1 cellular context compared by ENCODE assay signal in the genomic region with DNA sequence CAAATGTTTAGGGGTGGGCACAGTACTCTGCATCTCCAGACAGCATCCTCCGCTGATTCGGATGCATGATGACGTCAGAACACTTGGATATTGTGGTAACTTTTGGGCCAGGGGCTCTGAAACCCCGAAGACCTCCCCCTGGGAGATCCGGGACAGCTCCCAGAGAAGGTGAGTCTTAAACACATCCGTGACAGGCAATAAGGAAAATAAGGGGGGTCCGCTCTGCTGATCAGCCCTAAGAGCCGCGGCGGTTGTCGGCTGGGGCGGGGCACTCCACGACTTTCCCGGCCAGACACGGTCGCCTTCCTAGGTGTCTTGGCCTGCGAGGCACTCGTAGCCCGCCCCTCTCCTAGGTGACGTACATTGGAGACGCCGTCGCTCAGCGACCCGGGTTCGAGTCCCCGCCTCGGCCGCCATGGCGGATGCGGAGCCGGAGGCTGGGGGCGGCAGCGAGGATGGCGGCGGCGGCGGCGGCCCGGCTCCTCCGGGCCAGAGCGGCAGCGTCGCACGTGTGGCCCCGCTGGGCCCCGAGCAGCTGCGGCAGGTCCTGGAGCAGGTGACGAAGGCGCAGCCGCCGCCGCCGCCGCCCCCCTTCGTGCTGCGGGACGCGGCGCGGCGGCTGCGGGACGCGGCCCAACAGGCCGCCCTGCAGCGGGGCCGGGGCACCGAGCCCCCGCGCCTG.
TF ChIP-seq lines count a peak whose summit lies in the region.

Gene ZNF839, plus strand, starts transcription at position 396 of the 682 bp plus-strand sequence. Its CDS starts 20 bp downstream, at position 416.

TF ChIP-seq in HepG2, 621 proteins besides CTCF, POLR2A, EP300 and RAD21 (continued from another document and continues in another):
- TF ChIP-seq, protein P1, sequence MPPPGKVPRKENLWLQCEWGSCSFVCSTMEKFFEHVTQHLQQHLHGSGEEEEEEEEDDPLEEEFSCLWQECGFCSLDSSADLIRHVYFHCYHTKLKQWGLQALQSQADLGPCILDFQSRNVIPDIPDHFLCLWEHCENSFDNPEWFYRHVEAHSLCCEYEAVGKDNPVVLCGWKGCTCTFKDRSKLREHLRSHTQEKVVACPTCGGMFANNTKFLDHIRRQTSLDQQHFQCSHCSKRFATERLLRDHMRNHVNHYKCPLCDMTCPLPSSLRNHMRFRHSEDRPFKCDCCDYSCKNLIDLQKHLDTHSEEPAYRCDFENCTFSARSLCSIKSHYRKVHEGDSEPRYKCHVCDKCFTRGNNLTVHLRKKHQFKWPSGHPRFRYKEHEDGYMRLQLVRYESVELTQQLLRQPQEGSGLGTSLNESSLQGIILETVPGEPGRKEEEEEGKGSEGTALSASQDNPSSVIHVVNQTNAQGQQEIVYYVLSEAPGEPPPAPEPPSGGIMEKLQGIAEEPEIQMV (CRISPR knock-in tag; IDR thresholded peaks at IDR 0.05; ENCODE audit: low read depth) = no peak
- TF ChIP-seq HDAC6 (IDR thresholded peaks at IDR 0.05; ENCODE audit: low read depth, low read length) (no peak), NFIB (CRISPR knock-in tag; IDR thresholded peaks at IDR 0.05; ENCODE audit: borderline replicate concordance) (no peak), MBNL3 (CRISPR knock-in tag; conservative IDR thresholded peaks at IDR 0.05) (no peak), KDM6A (CRISPR knock-in tag; IDR thresholded peaks at IDR 0.05; ENCODE audit: low read depth) (no peak), SOX6 (IDR thresholded peaks at IDR 0.05) (no peak), SOX6 (CRISPR knock-in tag; IDR thresholded peaks at IDR 0.05) (0 out of 2 replicates have a peak, but pooled peaks have one; percentile 22), ZNF513 (CRISPR knock-in tag; conservative IDR thresholded peaks at IDR 0.05) (no peak), SIX4 (CRISPR knock-in tag; IDR thresholded peaks at IDR 0.05) (no peak), ZNF143 (CRISPR knock-in tag; IDR thresholded peaks at IDR 0.05) (peak; percentile 9; the same call in 1 of the 2 replicates), TOE1 (CRISPR knock-in tag; IDR thresholded peaks at IDR 0.05) (no peak), ZNF383 (CRISPR knock-in tag; IDR thresholded peaks at IDR 0.05; ENCODE audit: borderline replicate concordance) (no peak), PHF21A (CRISPR knock-in tag; IDR thresholded peaks at IDR 0.05) (peak; percentile 33; the same call in 1 of the 2 replicates), ZNF34 (CRISPR knock-in tag; IDR thresholded peaks at IDR 0.05; ENCODE audit: borderline replicate concordance) (peak; percentile 29; the same call in 1 of the 2 replicates), ZFY (CRISPR knock-in tag; IDR thresholded peaks at IDR 0.05) (peak; percentile 55; the same call in 1 of the 2 replicates), ZFP41 (CRISPR knock-in tag; IDR thresholded peaks at IDR 0.05; ENCODE audit: borderline replicate concordance) (no peak), REL (CRISPR knock-in tag; conservative IDR thresholded peaks at IDR 0.05) (no peak), FOXA1 (IDR thresholded peaks at IDR 0.05) (no peak), FOXA1 (CRISPR knock-in tag; IDR thresholded peaks at IDR 0.05) (0 out of 2 replicates have a peak, but pooled peaks have one; percentile 4), ZNF333 (CRISPR knock-in tag; IDR thresholded peaks at IDR 0.05; ENCODE audit: borderline replicate concordance) (no peak), FLYWCH1 (CRISPR knock-in tag; IDR thresholded peaks at IDR 0.05) (no peak), FOXJ3 (CRISPR knock-in tag; IDR thresholded peaks at IDR 0.05; ENCODE audit: borderline replicate concordance) (no peak), ZNF616 (CRISPR knock-in tag; IDR thresholded peaks at IDR 0.05; ENCODE audit: low read depth) (no peak), HDAC2 (CRISPR knock-in tag; IDR thresholded peaks at IDR 0.05) (peak; percentile 64; the same call in 1 of the 2 replicates), ZNF709 (CRISPR knock-in tag; IDR thresholded peaks at IDR 0.05) (peak; percentile 80; the same call in 1 of the 2 replicates), ZMAT3 (CRISPR knock-in tag; conservative IDR thresholded peaks at IDR 0.05) (0 out of 2 replicates have a peak, but pooled peaks have one; percentile 62), SOX5 (CRISPR knock-in tag; IDR thresholded peaks at IDR 0.05; ENCODE audit: borderline replicate concordance) (no peak), ATF3 (CRISPR knock-in tag; IDR thresholded peaks at IDR 0.05) (no peak), NR2F1 (CRISPR knock-in tag; IDR thresholded peaks at IDR 0.05) (no peak), SMC3 (IDR thresholded peaks at IDR 0.05; ENCODE audit: low read length) (no peak), SMAD3 (CRISPR knock-in tag; IDR thresholded peaks at IDR 0.05) (peak; percentile 54; the same call in 1 of the 2 replicates), KDM2A (CRISPR knock-in tag; IDR thresholded peaks at IDR 0.05; ENCODE audit: borderline replicate concordance, low read depth) (peak; percentile 87), ZNF83 (CRISPR knock-in tag; IDR thresholded peaks at IDR 0.05; ENCODE audit: borderline replicate concordance) (no peak), TFDP1 (CRISPR knock-in tag; IDR thresholded peaks at IDR 0.05; ENCODE audit: borderline replicate concordance) (peak; percentile 66; the same call in 1 of the 2 replicates), HOMEZ (CRISPR knock-in tag; IDR thresholded peaks at IDR 0.05; ENCODE audit: low read depth) (no peak), ZNF235 (CRISPR knock-in tag; IDR thresholded peaks at IDR 0.05; ENCODE audit: borderline replicate concordance) (no peak), HMGXB4 (CRISPR knock-in tag; IDR thresholded peaks at IDR 0.05; ENCODE audit: borderline replicate concordance in 1 of 2, low read depth in 1 of 2) (peak; percentile 58 to 60; a peak in 2 of 4 replicates), ZBTB37 (CRISPR knock-in tag; IDR thresholded peaks at IDR 0.05) (no peak), SIN3A (IDR thresholded peaks at IDR 0.05; ENCODE audit: borderline replicate concordance, low read depth, low read length) (no peak)
- TF ChIP-seq, protein P2, sequence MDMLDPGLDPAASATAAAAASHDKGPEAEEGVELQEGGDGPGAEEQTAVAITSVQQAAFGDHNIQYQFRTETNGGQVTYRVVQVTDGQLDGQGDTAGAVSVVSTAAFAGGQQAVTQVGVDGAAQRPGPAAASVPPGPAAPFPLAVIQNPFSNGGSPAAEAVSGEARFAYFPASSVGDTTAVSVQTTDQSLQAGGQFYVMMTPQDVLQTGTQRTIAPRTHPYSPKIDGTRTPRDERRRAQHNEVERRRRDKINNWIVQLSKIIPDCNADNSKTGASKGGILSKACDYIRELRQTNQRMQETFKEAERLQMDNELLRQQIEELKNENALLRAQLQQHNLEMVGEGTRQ (IDR thresholded peaks at IDR 0.05; ENCODE audit: low read depth, low read length) = no peak
- TF ChIP-seq, protein P2 (CRISPR knock-in tag; IDR thresholded peaks at IDR 0.05; ENCODE audit: borderline replicate concordance) = no peak
- TF ChIP-seq, protein P3, sequence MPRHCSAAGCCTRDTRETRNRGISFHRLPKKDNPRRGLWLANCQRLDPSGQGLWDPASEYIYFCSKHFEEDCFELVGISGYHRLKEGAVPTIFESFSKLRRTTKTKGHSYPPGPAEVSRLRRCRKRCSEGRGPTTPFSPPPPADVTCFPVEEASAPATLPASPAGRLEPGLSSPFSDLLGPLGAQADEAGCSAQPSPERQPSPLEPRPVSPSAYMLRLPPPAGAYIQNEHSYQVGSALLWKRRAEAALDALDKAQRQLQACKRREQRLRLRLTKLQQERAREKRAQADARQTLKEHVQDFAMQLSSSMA (CRISPR knock-in tag; IDR thresholded peaks at IDR 0.05) = no peak
- TF ChIP-seq, protein P4, sequence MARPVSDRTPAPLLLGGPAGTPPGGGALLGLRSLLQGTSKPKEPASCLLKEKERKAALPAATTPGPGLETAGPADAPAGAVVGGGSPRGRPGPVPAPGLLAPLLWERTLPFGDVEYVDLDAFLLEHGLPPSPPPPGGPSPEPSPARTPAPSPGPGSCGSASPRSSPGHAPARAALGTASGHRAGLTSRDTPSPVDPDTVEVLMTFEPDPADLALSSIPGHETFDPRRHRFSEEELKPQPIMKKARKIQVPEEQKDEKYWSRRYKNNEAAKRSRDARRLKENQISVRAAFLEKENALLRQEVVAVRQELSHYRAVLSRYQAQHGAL (CRISPR knock-in tag; IDR thresholded peaks at IDR 0.05; ENCODE audit: not compliant biosample characterization) = no peak
- TF ChIP-seq, protein P5, sequence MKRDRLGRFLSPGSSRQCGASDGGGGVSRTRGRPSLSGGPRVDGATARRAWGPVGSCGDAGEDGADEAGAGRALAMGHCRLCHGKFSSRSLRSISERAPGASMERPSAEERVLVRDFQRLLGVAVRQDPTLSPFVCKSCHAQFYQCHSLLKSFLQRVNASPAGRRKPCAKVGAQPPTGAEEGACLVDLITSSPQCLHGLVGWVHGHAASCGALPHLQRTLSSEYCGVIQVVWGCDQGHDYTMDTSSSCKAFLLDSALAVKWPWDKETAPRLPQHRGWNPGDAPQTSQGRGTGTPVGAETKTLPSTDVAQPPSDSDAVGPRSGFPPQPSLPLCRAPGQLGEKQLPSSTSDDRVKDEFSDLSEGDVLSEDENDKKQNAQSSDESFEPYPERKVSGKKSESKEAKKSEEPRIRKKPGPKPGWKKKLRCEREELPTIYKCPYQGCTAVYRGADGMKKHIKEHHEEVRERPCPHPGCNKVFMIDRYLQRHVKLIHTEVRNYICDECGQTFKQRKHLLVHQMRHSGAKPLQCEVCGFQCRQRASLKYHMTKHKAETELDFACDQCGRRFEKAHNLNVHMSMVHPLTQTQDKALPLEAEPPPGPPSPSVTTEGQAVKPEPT (CRISPR knock-in tag; IDR thresholded peaks at IDR 0.05; ENCODE audit: low read depth) = no peak
- TF ChIP-seq, protein P6, sequence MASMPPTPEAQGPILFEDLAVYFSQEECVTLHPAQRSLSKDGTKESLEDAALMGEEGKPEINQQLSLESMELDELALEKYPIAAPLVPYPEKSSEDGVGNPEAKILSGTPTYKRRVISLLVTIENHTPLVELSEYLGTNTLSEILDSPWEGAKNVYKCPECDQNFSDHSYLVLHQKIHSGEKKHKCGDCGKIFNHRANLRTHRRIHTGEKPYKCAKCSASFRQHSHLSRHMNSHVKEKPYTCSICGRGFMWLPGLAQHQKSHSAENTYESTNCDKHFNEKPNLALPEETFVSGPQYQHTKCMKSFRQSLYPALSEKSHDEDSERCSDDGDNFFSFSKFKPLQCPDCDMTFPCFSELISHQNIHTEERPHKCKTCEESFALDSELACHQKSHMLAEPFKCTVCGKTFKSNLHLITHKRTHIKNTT (CRISPR knock-in tag; IDR thresholded peaks at IDR 0.05) = no peak
